In genomic region chr3:38843898-38844297, GRCh38 we compare ENCODE assay signal across 8 cellular contexts. TPM values are rescaled to one million over a fixed set of nuclear protein-coding genes. Genes with fewer than 3 reads are reported as not detected.
DNase-seq lines count a peak whose midpoint lies in the region; TF ChIP-seq lines count a peak whose summit lies in the region.

No MANE protein-coding gene starts in this region.

- WGBS in tibial nerve, 2 donors, result 37 to 59% methylated on average over 2 of the region's 2 CpGs
- WGBS in spleen, 5 donors, result 49 to 58% (median 51%) methylated on average over 2 of the region's 2 CpGs

- no peaks in the 10 kb centered on the region for H3K9me3 Mint-ChIP-seq in activated naive CD4-positive, alpha-beta T cell treated with anti-CD3 and anti-CD28 coated beads for 36 hours

- no peaks in the 10 kb centered on the region for H3K4me1 Mint-ChIP-seq in activated naive CD4-positive, alpha-beta T cell treated with anti-CD3 and anti-CD28 coated beads for 36 hours (ENCODE audit: low read depth)

- H3K9me3 ChIP-seq in tibial nerve (no peaks in the 10 kb centered on the region), spleen (no peaks in the 10 kb centered on the region)

- POLR2A ChIA-PET in RWPE1 (lab: Yijun Ruan, JAX; ENCODE audit: low non-redundant PET), result no interaction called here

- H3K4me1 ChIP-seq in tibial nerve (no peaks in the 10 kb centered on the region), spleen (no peaks in the 10 kb centered on the region)

- no peaks in the 10 kb centered on the region for H3K36me3 Mint-ChIP-seq in activated naive CD4-positive, alpha-beta T cell treated with anti-CD3 and anti-CD28 coated beads for 36 hours (ENCODE audit: low read depth)

- H3K27ac ChIP-seq in RWPE1 (no peak overlapping the region), tibial nerve (no peak overlapping the region), spleen (no peak overlapping the region)

- no peaks in the 10 kb centered on the region for H3K36me3 ChIP-seq in tibial nerve
- H3K36me3 ChIP-seq in spleen, result no peaks in the 10 kb centered on the region

- H3K4me3 ChIP-seq in foreskin fibroblast (ENCODE audit: low read depth in 1 of 2, low read length in 2 of 2), result no peak overlapping the region
- H3K4me3 ChIP-seq in tibial nerve, result no peak overlapping the region
- no peak overlapping the region for H3K4me3 ChIP-seq in spleen

- TF ChIP-seq EP300 in tibial nerve (IDR thresholded peaks at IDR 0.05), result no peak

- TF ChIP-seq CTCF in RWPE1 (conservative IDR thresholded peaks at IDR 0.05; ENCODE audit: low read depth) (0 out of 2 replicates have a peak, but pooled peaks have one; percentile 7), foreskin fibroblast (IDR thresholded peaks at IDR 0.05; ENCODE audit: low read depth, low read length) (peak; percentile 55), tibial nerve (IDR thresholded peaks at IDR 0.05) (peak; percentile 13 to 50 (median 22)), spleen (IDR thresholded peaks at IDR 0.05 in 8 of 11, conservative IDR thresholded peaks at IDR 0.05 in 3 of 11) (peak in 1 of 11 experiments; percentile 17)

- H3K27ac Mint-ChIP-seq in activated naive CD4-positive, alpha-beta T cell treated with anti-CD3 and anti-CD28 coated beads for 36 hours, result no peak overlapping the region

- H3K27me3 Mint-ChIP-seq in activated naive CD4-positive, alpha-beta T cell treated with anti-CD3 and anti-CD28 coated beads for 36 hours (ENCODE audit: low read depth), result peaks cover 2% of the 10 kb centered on the region

- DNase-seq in activated naive CD4-positive, alpha-beta T cell treated with anti-CD3 and anti-CD28 coated beads for 36 hours, result peak; percentile 21
- DNase-seq in activated naive CD4-positive, alpha-beta T cell treated with anti-CD3 and anti-CD28 coated beads, Interleukin-2, amount 50 U/mL, for 16 hours, result no peak
- DNase-seq in RWPE1 (ENCODE audit: low spot score) (peak; percentile 13), foreskin fibroblast (peak; percentile 45 to 79), tibial nerve (ENCODE audit: low spot score in 2 of 2) (no peak), spleen (no peak), islet precursor cell (no peak)
- no peak for DNase-seq in activated CD4-positive, alpha-beta T cell treated with anti-CD3 and anti-CD28 coated beads, Interleukin-2, amount 50 U/mL, for 1 hour

- intact Hi-C loops in activated naive CD4-positive, alpha-beta T cell treated with anti-CD3 and anti-CD28 coated beads for 36 hours (cut with micrococcal nuclease), result loop anchor here (2.0 to 5.0 kb wide), 4 partner anchors 107 to 347 kb away; partner anchors contain the start of gene EXOG
- intact Hi-C loops in spleen (cut with DNase I; ENCODE audit: low total_unique reads), result loop anchor here (10.0 kb wide), 1 partner anchor 329 kb away; no protein-coding TSS in a partner anchor

- TF ChIP-seq POLR2A in tibial nerve (IDR thresholded peaks at IDR 0.05), result no peak
- TF ChIP-seq POLR2A in spleen (IDR thresholded peaks at IDR 0.05), result no peak

- CTCF ChIA-PET in activated naive CD4-positive, alpha-beta T cell treated with anti-CD3 and anti-CD28 coated beads for 36 hours (lab: Charles Lee), result interaction anchor here (1.0 to 1.4 kb wide), 2 partner anchors 111 to 323 kb away, joined by 5 read pairs; no protein-coding TSS in a partner anchor
- CTCF ChIA-PET in RWPE1 (lab: Yijun Ruan, JAX), result interaction anchor here (0.6 to 1.9 kb wide), 6 partner anchors 36 to 336 kb away, joined by 3 to 8 read pairs (median 3); no protein-coding TSS in a partner anchor

- no peak overlapping the region for H3K4me3 Mint-ChIP-seq in activated naive CD4-positive, alpha-beta T cell treated with anti-CD3 and anti-CD28 coated beads for 36 hours

- no peaks in the 10 kb centered on the region for H3K27me3 ChIP-seq in tibial nerve
- H3K27me3 ChIP-seq in spleen (replicated peaks in 1 of 7), result peaks cover 0 to 7% (median 0%) of the 10 kb centered on the region in 7 donors

RNA-seq across cellular contexts. Expression of gene SCN10A, which starts 27.9 kb away (rescaled TPM):
- total RNA-seq in activated naive CD4-positive, alpha-beta T cell treated with anti-CD3 and anti-CD28 coated beads for 36 hours, result not detected
- total RNA-seq in tibial nerve (not detected), spleen (under 1 TPM in 1 of 7 donors, not detected in 6; 0.26 TPM)
- polyA plus RNA-seq in spleen, result under 1 TPM in 2 of 3 donors, not detected in 1; under 0.01 to 0.02 TPM

Comparison
In these comparisons a context has a peak if more than half of its experiments do, and no peak if none do; other contexts are left out.
1. DNase-seq: peak in activated naive CD4-positive, alpha-beta T cell treated with anti-CD3 and anti-CD28 coated beads for 36 hours (single experiment), RWPE1 (single experiment) and foreskin fibroblast (2 of 2); none in activated naive CD4-positive, alpha-beta T cell treated with anti-CD3 and anti-CD28 coated beads, Interleukin-2, amount 50 U/mL, for 16 hours (single experiment), tibial nerve (0 of 2), spleen (single experiment), activated CD4-positive, alpha-beta T cell treated with anti-CD3 and anti-CD28 coated beads, Interleukin-2, amount 50 U/mL, for 1 hour (single experiment) and islet precursor cell (single experiment).